In genomic region chr5:154071799-154072781, GRCh38 we compare ENCODE assay signal across 8 cellular contexts. TPM values are rescaled to one million over a fixed set of nuclear protein-coding genes. Genes with fewer than 3 reads are reported as not detected.
DNase-seq lines count a peak whose midpoint lies in the region; ATAC-seq and TF ChIP-seq lines count a peak whose summit lies in the region.

No MANE protein-coding gene starts in this region.

- H3K9me3 Mint-ChIP-seq in stimulated activated naive CD8-positive, alpha-beta T cell treated with anti-CD3 and anti-CD28 coated beads, Interleukin-15, amount 100 ng/mL, for 72 hours: peaks cover 0 to 8% of the 10 kb centered on the region in 2 donors

- H3K4me1 Mint-ChIP-seq in stimulated activated naive CD8-positive, alpha-beta T cell treated with anti-CD3 and anti-CD28 coated beads, Interleukin-15, amount 100 ng/mL, for 72 hours: peaks cover 57% of the 10 kb centered on the region

- H3K27me3 Mint-ChIP-seq in stimulated activated naive CD8-positive, alpha-beta T cell treated with anti-CD3 and anti-CD28 coated beads, Interleukin-15, amount 100 ng/mL, for 72 hours: peaks cover 9% of the 10 kb centered on the region

- TF ChIP-seq CTCF in DOHH2 (IDR thresholded peaks at IDR 0.05; ENCODE audit: low read depth, low read length, poor library complexity, severe bottlenecking) (peak; percentile 88), Peyer's patch (IDR thresholded peaks at IDR 0.05) (peak; percentile 71 to 96 (median 96))

- ATAC-seq in GM21529 (IDR thresholded peaks at IDR 0.05; ENCODE audit: unreplicated experiment): peak; percentile 97
- ATAC-seq in stimulated activated naive CD8-positive, alpha-beta T cell treated with anti-CD3 and anti-CD28 coated beads, Interleukin-15, amount 100 ng/mL, for 72 hours: peak; percentile 85

- H3K36me3 ChIP-seq in DOHH2 (ENCODE audit: control insufficient read depth, low read length): no peaks in the 10 kb centered on the region
- H3K36me3 ChIP-seq in Peyer's patch: no peaks in the 10 kb centered on the region
- no peaks in the 10 kb centered on the region for H3K36me3 ChIP-seq in neuron (ENCODE audit: insufficient read depth, low read length)

- H2AFZ ChIP-seq in neuron (ENCODE audit: low read depth, low read length): peak overlapping the region; percentile 42

- H3K79me2 ChIP-seq in DOHH2 (ENCODE audit: control insufficient read depth, low read length): no peaks in the 10 kb centered on the region

- no peaks in the 10 kb centered on the region for H3F3A ChIP-seq in DOHH2 (ENCODE audit: control insufficient read depth, insufficient read depth)

- H3K9me3 ChIP-seq in DOHH2 (ENCODE audit: control insufficient read depth, insufficient read depth, low read length) (no peaks in the 10 kb centered on the region), Peyer's patch (no peaks in the 10 kb centered on the region), neuron (ENCODE audit: low read length) (no peaks in the 10 kb centered on the region)

- H3K27ac Mint-ChIP-seq in stimulated activated naive CD8-positive, alpha-beta T cell treated with anti-CD3 and anti-CD28 coated beads, Interleukin-15, amount 100 ng/mL, for 72 hours: peak overlapping the region; percentile 27 to 69

- H3K27me3 ChIP-seq in DOHH2 (ENCODE audit: control insufficient read depth, low read length) (peaks cover 24% of the 10 kb centered on the region), Peyer's patch (no peaks in the 10 kb centered on the region), neuron (ENCODE audit: insufficient read depth, low read length) (no peaks in the 10 kb centered on the region)

- H3K4me3 ChIP-seq in DOHH2 (ENCODE audit: low read length) (no peak overlapping the region), Peyer's patch (no peak overlapping the region), neuron (ENCODE audit: low read length) (peak overlapping the region; percentile 38)

- no peaks in the 10 kb centered on the region for H3K9me2 ChIP-seq in DOHH2 (replicated peaks; ENCODE audit: control insufficient read depth, low read length)

- peak overlapping the region; percentile 52 to 68 for H3K4me3 Mint-ChIP-seq in stimulated activated naive CD8-positive, alpha-beta T cell treated with anti-CD3 and anti-CD28 coated beads, Interleukin-15, amount 100 ng/mL, for 72 hours

- DNase-seq in HuH-7 (ENCODE audit: low spot score) (peak; percentile 79), Peyer's patch (peak; percentile 83 to 94 (median 89)), fibroblast of peridontal ligament (ENCODE audit: extremely low read depth) (peak; percentile 77)
- DNase-seq in activated T-cell treated with anti-CD3 and anti-CD28 coated beads, Interleukin-2, amount 50 U/mL, for 48 hours: peak; percentile 91 to 94
- peak; percentile 79 to 83 for DNase-seq in stimulated activated naive CD8-positive, alpha-beta T cell treated with anti-CD3 and anti-CD28 coated beads, Interleukin-15, amount 100 ng/mL, for 72 hours

- no peaks in the 10 kb centered on the region for H4K20me1 ChIP-seq in DOHH2 (ENCODE audit: control insufficient read depth, insufficient read depth, low read depth, low read length)

- H3K4me1 ChIP-seq in DOHH2 (ENCODE audit: control insufficient read depth, low read length) (no peaks in the 10 kb centered on the region), Peyer's patch (peaks cover 0 to 14% (median 0%) of the 10 kb centered on the region in 4 donors), neuron (ENCODE audit: insufficient read depth, low read length) (peaks cover 9% of the 10 kb centered on the region)

- H3K4me2 ChIP-seq in DOHH2 (ENCODE audit: low read length): peak overlapping the region; percentile 39

- no peak overlapping the region for H3K27ac ChIP-seq in DOHH2 (ENCODE audit: low read depth, low read length)
- peak overlapping the region in 1 of 4 donors; percentile 8 for H3K27ac ChIP-seq in Peyer's patch

- TF ChIP-seq POLR2A in Peyer's patch (IDR thresholded peaks at IDR 0.05): no peak

RNA-seq across cellular contexts. Expression of gene MFAP3, which starts 33.3 kb away (rescaled TPM):
- 10 to 100 TPM; 19.8 to 58.7 (median 35.9) TPM for total RNA-seq in Peyer's patch

RNA-seq across cellular contexts. Expression of gene FAM114A2, which starts 33.4 kb away (rescaled TPM):
- total RNA-seq in Peyer's patch: 10 to 100 TPM; 10.2 to 39.3 (median 16.3) TPM
